In genomic region chr19:45038931-45039893, GRCh38 we compare ENCODE assay signal across 8 cellular contexts. TPM values are rescaled to one million over a fixed set of nuclear protein-coding genes. Genes with fewer than 3 reads are reported as not detected.
DNase-seq lines count a peak whose midpoint lies in the region; ATAC-seq and TF ChIP-seq lines count a peak whose summit lies in the region.

CLASRP (plus strand) TSS chr19:45039045; CDS start chr19:45040213, 1,168 bp downstream.

- H3K4me1 ChIP-seq in left lung: peaks cover 14 to 45% of the 10 kb centered on the region in 2 donors

- POLR2A ChIA-PET in activated CD4-positive, alpha-beta T cell treated with anti-CD3 and anti-CD28 coated beads, Interleukin-2, amount 10 ng/mL, durations not matched to agents 7 days and 5 days (lab: Charles Lee): interaction anchor here (0.6 to 1.2 kb wide), 3 partner anchors 53 to 132 kb away, joined by 3 to 4 read pairs (median 4); no protein-coding TSS in a partner anchor

- H3K9me3 Mint-ChIP-seq in activated CD4-positive, alpha-beta T cell treated with anti-CD3 and anti-CD28 coated beads, Interleukin-2, amount 10 ng/mL, durations not matched to agents 7 days and 5 days: no peaks in the 10 kb centered on the region

- no peaks in the 10 kb centered on the region for H3K27me3 ChIP-seq in left lung

- no peaks in the 10 kb centered on the region for H3K9me3 ChIP-seq in left lung

- CTCF ChIA-PET in activated CD4-positive, alpha-beta T cell treated with anti-CD3 and anti-CD28 coated beads, Interleukin-2, amount 10 ng/mL, durations not matched to agents 7 days and 5 days (lab: Charles Lee): interaction anchor here (0.6 to 4.6 kb wide), 11 partner anchors 8 to 378 kb away, joined by 3 to 19 read pairs (median 4); no protein-coding TSS in a partner anchor

- peak within 1 kb of the TSS; percentile 99 for H3K27ac Mint-ChIP-seq in activated CD4-positive, alpha-beta T cell treated with anti-CD3 and anti-CD28 coated beads, Interleukin-2, amount 10 ng/mL, durations not matched to agents 7 days and 5 days

- H3K27me3 Mint-ChIP-seq in activated CD4-positive, alpha-beta T cell treated with anti-CD3 and anti-CD28 coated beads, Interleukin-2, amount 10 ng/mL, durations not matched to agents 7 days and 5 days: no peaks in the 10 kb centered on the region

- intact Hi-C loops in left lung (cut with DNase I): no loop called here

- H3K27ac ChIP-seq in left lung: peak within 1 kb of the TSS; percentile 96 to 97

- peaks cover 0 to 78% of the 10 kb centered on the region in 2 donors for H3K36me3 ChIP-seq in left lung

- H3K4me3 Mint-ChIP-seq in activated CD4-positive, alpha-beta T cell treated with anti-CD3 and anti-CD28 coated beads, Interleukin-2, amount 10 ng/mL, durations not matched to agents 7 days and 5 days: peak within 1 kb of the TSS; percentile 95

- ATAC-seq in HG03439 (IDR thresholded peaks at IDR 0.05; ENCODE audit: unreplicated experiment) (peak; percentile 71), left lung (peak; percentile 99)

- H3K4me3 ChIP-seq in left lung: peak within 1 kb of the TSS; percentile 97

- peaks cover 39% of the 10 kb centered on the region for H3K4me1 Mint-ChIP-seq in activated CD4-positive, alpha-beta T cell treated with anti-CD3 and anti-CD28 coated beads, Interleukin-2, amount 10 ng/mL, durations not matched to agents 7 days and 5 days

- TF ChIP-seq CTCF in left lung (IDR thresholded peaks at IDR 0.05): no peak

- peak; percentile 96 for TF ChIP-seq POLR2A in GM19099 (IDR thresholded peaks at IDR 0.05; ENCODE audit: extremely low read depth, insufficient read length, low read depth)

- DNase-seq in AG20443 (ENCODE audit: low spot score) (peak; percentile 97), NCI-H510A treated with DMSO at 0.1 percent for 48 hours (lab: John Stamatoyannopoulos, UW) (peak; percentile 81), dedifferentiated amniotic fluid mesenchymal stem cell (ENCODE audit: extremely low spot score) (peak; percentile 92), left lung (peak; percentile 94 to 97)
- DNase-seq in activated CD4-positive, alpha-beta T cell treated with anti-CD3 and anti-CD28 coated beads, Interleukin-2, amount 10 ng/mL, durations not matched to agents 7 days and 5 days: peak; percentile 90
- DNase-seq in stimulated activated CD4-positive, alpha-beta T cell treated with anti-CD3 and anti-CD28 coated beads, Interleukin-2, amount 100 ng/mL, for 4 hours (ENCODE audit: low read depth): peak; percentile 82

- H3K36me3 Mint-ChIP-seq in activated CD4-positive, alpha-beta T cell treated with anti-CD3 and anti-CD28 coated beads, Interleukin-2, amount 10 ng/mL, durations not matched to agents 7 days and 5 days (ENCODE audit: low read depth): peaks cover 46% of the 10 kb centered on the region

RNA-seq across cellular contexts. Expression of gene CLASRP, which starts in this region (rescaled TPM):
- 100 to 1,000 TPM; 101 to 109 TPM for total RNA-seq in activated CD4-positive, alpha-beta T cell treated with anti-CD3 and anti-CD28 coated beads, Interleukin-2, amount 10 ng/mL, durations not matched to agents 7 days and 5 days
- 10 to 100 TPM; 62.9 to 77.5 TPM for total RNA-seq in left lung

Comparison
In these comparisons a context has a peak if more than half of its experiments do, and no peak if none do; other contexts are left out.
1. Peak in every context shown above with its lines: DNase-seq, ATAC-seq, H3K4me3 ChIP-seq and H3K27ac ChIP-seq.